ENCODE assay signal across 8 cellular contexts in the genomic region with DNA sequence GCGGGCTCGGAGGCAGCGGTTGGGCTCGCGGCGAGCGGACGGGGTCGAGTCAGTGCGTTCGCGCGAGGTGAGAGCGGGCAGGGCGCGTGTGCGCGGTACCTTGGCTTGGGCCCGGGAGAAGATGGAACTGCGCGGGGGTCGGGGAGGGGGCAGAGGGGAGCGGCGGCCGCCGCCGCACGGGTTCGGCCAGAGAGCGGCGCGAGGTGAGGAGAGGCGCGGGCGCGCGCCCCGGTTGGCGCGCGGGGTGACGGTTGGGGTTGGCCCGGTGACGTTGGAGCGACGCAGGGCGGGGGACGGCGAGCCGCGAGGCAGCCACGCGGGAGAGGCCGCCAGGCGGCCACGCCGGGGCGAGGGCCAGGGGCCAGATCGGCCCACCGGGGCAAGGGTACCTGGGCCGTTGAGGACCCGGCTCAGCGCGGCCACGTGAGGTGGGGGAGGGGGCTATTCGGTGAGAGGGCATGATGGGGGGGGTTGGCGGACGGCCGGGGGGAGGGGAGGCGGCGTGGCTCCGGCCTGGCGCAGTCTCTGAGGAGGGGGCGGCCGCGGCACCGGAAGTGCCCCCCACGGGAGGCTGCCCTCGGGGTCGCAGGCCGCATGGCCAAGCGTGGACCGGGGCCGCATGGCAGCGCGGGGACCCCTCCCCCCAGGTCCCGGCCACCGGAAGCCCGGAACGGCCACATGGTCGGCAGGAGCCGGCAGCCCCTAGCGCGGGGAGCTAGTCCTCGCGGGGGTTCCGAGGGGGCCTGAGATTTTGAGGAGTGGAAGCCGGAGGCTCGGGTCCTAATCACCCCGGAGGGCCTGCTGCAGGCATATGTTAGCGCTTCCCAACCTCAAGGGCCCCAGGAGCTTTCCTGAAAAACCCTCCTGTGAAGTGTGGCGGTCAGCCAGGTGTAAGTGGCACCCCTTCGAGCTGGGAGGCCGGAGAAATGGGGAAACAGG. TPM values are rescaled to one million over a fixed set of nuclear protein-coding genes. Genes with fewer than 3 reads are reported as not detected.
A peak's percentile ranks its signal among the peaks of the same experiment; 100 is the strongest.
DNase-seq lines count a peak whose midpoint lies in the region; ATAC-seq and TF ChIP-seq lines count a peak whose summit lies in the region.

No MANE protein-coding gene starts in this region.

- TF ChIP-seq CTCF in SK-N-SH (IDR thresholded peaks at IDR 0.05) (no peak), astrocyte of the cerebellum (IDR thresholded peaks at IDR 0.05; ENCODE audit: low read depth, low read length, missing control alignments) (no peak), gastrocnemius medialis (IDR thresholded peaks at IDR 0.05 in 4 of 5, conservative IDR thresholded peaks at IDR 0.05 in 1 of 5) (peak in 2 of 5 experiments; percentile 15 to 35)

- H3K4me2 ChIP-seq in SK-N-SH = peak overlapping the region; percentile 90

- TF ChIP-seq POLR2A in gastrocnemius medialis (IDR thresholded peaks at IDR 0.05) = no peak

- peaks cover 52% of the 10 kb centered on the region for H3K79me2 ChIP-seq in SK-N-SH (ENCODE audit: insufficient read depth)

- TF ChIP-seq EP300 in SK-N-SH (IDR thresholded peaks at IDR 0.05; ENCODE audit: borderline replicate concordance in 1 of 2, low read depth in 1 of 2, low read length in 1 of 2) = no peak

- H3K9me3 ChIP-seq in SK-N-SH = no peaks in the 10 kb centered on the region
- H3K9me3 ChIP-seq in gastrocnemius medialis = no peaks in the 10 kb centered on the region

- CTCF ChIA-PET in SK-N-SH (lab: Yijun Ruan, JAX) = interaction anchor here (0.9 to 2.6 kb wide), 4 partner anchors 12 to 94 kb away, joined by 3 to 7 read pairs (median 6); partner anchors contain the start of gene SLC2A4

- no peak for TF ChIP-seq RAD21 in SK-N-SH (IDR thresholded peaks at IDR 0.05; ENCODE audit: low read length)

- H3K4me3 ChIP-seq in SK-N-SH (ENCODE audit: low read depth in 2 of 2, low read length in 1 of 2) (peak overlapping the region; percentile 76 to 79), astrocyte of the cerebellum (ENCODE audit: low read depth, low read length) (peak overlapping the region; percentile 94), iPS-11a (ENCODE audit: low read depth, low read length) (peak overlapping the region; percentile 97), gastrocnemius medialis (peak overlapping the region; percentile 79 to 98 (median 84))

- peaks cover 46% of the 10 kb centered on the region for H4K20me1 ChIP-seq in SK-N-SH (ENCODE audit: insufficient read depth)

- H2AFZ ChIP-seq in SK-N-SH (ENCODE audit: low read depth) = no peak overlapping the region

- WGBS in SK-N-SH (ENCODE audit: low lambda C conversion rate) = 2% methylated on average over 27 of the region's 104 CpGs

- in situ Hi-C loops in astrocyte of the cerebellum (cut with HindIII; ENCODE audit: low sequenced_read_pairs) (no loop called here), gastrocnemius medialis (cut with MboI; ENCODE audit: low sequenced_read_pairs in 4 of 4) (loop anchor here in 1 of 4 donors (10.0 kb wide), 1 partner anchor 53 kb away; the partner anchor contains the start of genes CTDNEP1 and ELP5)

- H3K9me2 ChIP-seq in SK-N-SH = no peaks in the 10 kb centered on the region

- ATAC-seq in gastrocnemius medialis (peak; percentile 12), GM18861 (IDR thresholded peaks at IDR 0.05; ENCODE audit: unreplicated experiment) (no peak), HG03432 (IDR thresholded peaks at IDR 0.05; ENCODE audit: unreplicated experiment) (no peak)

- intact Hi-C loops in gastrocnemius medialis (cut with DNase I; ENCODE audit: low total_unique reads) = loop anchor here (1.0 to 10.0 kb wide), 7 partner anchors 21 to 537 kb away; partner anchors contain the start of genes ELP5, GABARAP, NEURL4 and POLR2A

- peaks cover 50% of the 10 kb centered on the region for H3F3A ChIP-seq in SK-N-SH (replicated peaks; ENCODE audit: insufficient read depth)

- H3K4me1 ChIP-seq in SK-N-SH (ENCODE audit: control insufficient read depth in 1 of 2, insufficient read depth in 2 of 2, low read depth in 1 of 2, low read length in 1 of 2) = peaks cover 17 to 25% of the 10 kb centered on the region in 2 experiments
- H3K4me1 ChIP-seq in gastrocnemius medialis = peaks cover 34 to 36% of the 10 kb centered on the region in 2 donors

- H3K9ac ChIP-seq in SK-N-SH = peak overlapping the region; percentile 93

- H3K27ac ChIP-seq in SK-N-SH (ENCODE audit: low read depth in 2 of 2, low read length in 1 of 2) (peak overlapping the region; percentile 83 to 91), gastrocnemius medialis (peak overlapping the region; percentile 93 to 99 (median 98))

- POLR2A ChIA-PET in SK-N-SH (lab: Yijun Ruan, JAX) = no interaction called here

- peaks cover 32 to 36% of the 10 kb centered on the region in 2 experiments for H3K36me3 ChIP-seq in SK-N-SH (replicated peaks in 1 of 2; ENCODE audit: control insufficient read depth in 1 of 2, insufficient read depth in 2 of 2, low read length in 1 of 2)
- peaks cover 4 to 34% of the 10 kb centered on the region in 2 donors for H3K36me3 ChIP-seq in gastrocnemius medialis

- H3K27me3 ChIP-seq in SK-N-SH (ENCODE audit: insufficient read depth) = no peaks in the 10 kb centered on the region
- no peaks in the 10 kb centered on the region for H3K27me3 ChIP-seq in gastrocnemius medialis

- DNase-seq in AG20443 (ENCODE audit: low spot score) (peak; percentile 57), HCEC 1CT (peak; percentile 47), SK-N-SH (peak; percentile 68), astrocyte of the cerebellum (ENCODE audit: low read depth) (no peak), gastrocnemius medialis (peak in 1 of 2 donors; percentile 66)

TF ChIP-seq in SK-N-SH, 30 proteins besides CTCF, POLR2A, EP300 and RAD21 (continues in another document):
- TF ChIP-seq FOXJ3 (CRISPR knock-in tag; IDR thresholded peaks at IDR 0.05) (no peak), MXI1 (IDR thresholded peaks at IDR 0.05; ENCODE audit: low read depth, low read length) (peak; percentile 93), POLR2AphosphoS5 (IDR thresholded peaks at IDR 0.05; ENCODE audit: low read depth, low read length) (no peak; the same call in 1 of the 2 replicates), RXRA (IDR thresholded peaks at IDR 0.05; ENCODE audit: borderline replicate concordance, low read depth) (no peak), GABPA (IDR thresholded peaks at IDR 0.05; ENCODE audit: low read depth) (peak; percentile 9; the same call in 1 of the 2 replicates), MAX (IDR thresholded peaks at IDR 0.05; ENCODE audit: low read depth) (peak; percentile 78), FOSL2 (IDR thresholded peaks at IDR 0.05; ENCODE audit: borderline replicate concordance, low read depth) (no peak), SIN3A (IDR thresholded peaks at IDR 0.05; ENCODE audit: borderline replicate concordance, low read depth, low read length) (0 out of 2 replicates have a peak, but pooled peaks have one; percentile 1), ZBTB33 (IDR thresholded peaks at IDR 0.05; ENCODE audit: borderline replicate concordance, low read depth) (no peak), MEF2A (IDR thresholded peaks at IDR 0.05; ENCODE audit: borderline replicate concordance, low read depth) (no peak)
- TF ChIP-seq, protein P1, sequence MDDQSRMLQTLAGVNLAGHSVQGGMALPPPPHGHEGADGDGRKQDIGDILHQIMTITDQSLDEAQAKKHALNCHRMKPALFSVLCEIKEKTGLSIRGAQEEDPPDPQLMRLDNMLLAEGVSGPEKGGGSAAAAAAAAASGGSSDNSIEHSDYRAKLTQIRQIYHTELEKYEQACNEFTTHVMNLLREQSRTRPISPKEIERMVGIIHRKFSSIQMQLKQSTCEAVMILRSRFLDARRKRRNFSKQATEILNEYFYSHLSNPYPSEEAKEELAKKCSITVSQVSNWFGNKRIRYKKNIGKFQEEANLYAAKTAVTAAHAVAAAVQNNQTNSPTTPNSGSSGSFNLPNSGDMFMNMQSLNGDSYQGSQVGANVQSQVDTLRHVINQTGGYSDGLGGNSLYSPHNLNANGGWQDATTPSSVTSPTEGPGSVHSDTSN (IDR thresholded peaks at IDR 0.05) = no peak

RNA-seq across cellular contexts. Expression of gene EIF5A, which starts 0.5 kb away (rescaled TPM):
- polyA plus RNA-seq in SK-N-SH (2012; rRNA removed) = 711 and 971 TPM in 2 replicates
- polyA plus RNA-seq in SK-N-SH (2012; cell fraction: cytosol; rRNA removed) = 580 and 792 TPM in 2 replicates
- 284 and 445 TPM in 2 replicates for polyA plus RNA-seq in SK-N-SH (2012; cell fraction: nucleus; rRNA removed)
- total RNA-seq in gastrocnemius medialis = 100 to 1,000 TPM; 115 to 384 (median 273) TPM

RNA-seq across cellular contexts. Expression of gene GPS2, which starts 7.2 kb away (rescaled TPM):
- polyA plus RNA-seq in SK-N-SH (2012; rRNA removed) = 67.0 and 102 TPM in 2 replicates
- 75.9 and 78.5 TPM in 2 replicates for polyA plus RNA-seq in SK-N-SH (2012; cell fraction: cytosol; rRNA removed)
- polyA plus RNA-seq in SK-N-SH (2012; cell fraction: nucleus; rRNA removed) = 216 and 229 TPM in 2 replicates
- 100 to 1,000 TPM; 135 to 240 (median 169) TPM for total RNA-seq in gastrocnemius medialis

RNA-seq across cellular contexts. Expression of gene YBX2, which starts 13.5 kb away (rescaled TPM):
- polyA plus RNA-seq in SK-N-SH (2012; rRNA removed) = 0.36 and 0.54 TPM in 2 replicates
- polyA plus RNA-seq in SK-N-SH (2012; cell fraction: cytosol; rRNA removed) = 0.31 and 0.41 TPM in 2 replicates
- 1.9 and 2.0 TPM in 2 replicates for polyA plus RNA-seq in SK-N-SH (2012; cell fraction: nucleus; rRNA removed)
- 1 to 10 TPM in 1 of 4 donors, under 1 TPM in 2, not detected in 1; 0.42 to 2.2 (median 0.46) TPM for total RNA-seq in gastrocnemius medialis

RNA-seq across cellular contexts. Expression of gene NEURL4, which starts 21.2 kb away (rescaled TPM):
- polyA plus RNA-seq in SK-N-SH (2012; rRNA removed) = 20.7 and 22.1 TPM in 2 replicates
- 4.9 and 7.6 TPM in 2 replicates for polyA plus RNA-seq in SK-N-SH (2012; cell fraction: cytosol; rRNA removed)
- polyA plus RNA-seq in SK-N-SH (2012; cell fraction: nucleus; rRNA removed) = 156 and 173 TPM in 2 replicates
- 10 to 100 TPM; 21.8 to 26.7 (median 23.5) TPM for total RNA-seq in gastrocnemius medialis

RNA-seq across cellular contexts. Expression of gene SLC2A4, which starts 26.4 kb away (rescaled TPM):
- 0.44 and 0.54 TPM in 2 replicates for polyA plus RNA-seq in SK-N-SH (2012; rRNA removed)
- 0.14 and 0.24 TPM in 2 replicates for polyA plus RNA-seq in SK-N-SH (2012; cell fraction: cytosol; rRNA removed)
- 0.83 and 1.3 TPM in 2 replicates for polyA plus RNA-seq in SK-N-SH (2012; cell fraction: nucleus; rRNA removed)
- total RNA-seq in gastrocnemius medialis = 100 to 1,000 TPM; 148 to 310 (median 227) TPM

Comparison
In these comparisons a context has a peak if more than half of its experiments do, and no peak if none do; other contexts are left out.
1. ATAC-seq: peak in gastrocnemius medialis (2 of 2); none in GM18861 (single experiment) and HG03432 (single experiment).
2. Peak in every context shown above with its lines, with median percentiles within 50 percentile points of each other: H3K4me3 ChIP-seq.